1 cellular context compared by ENCODE assay signal in genomic region chr17:75854881-75855309, GRCh38.
TF ChIP-seq lines count a peak whose summit lies in the region.

No MANE protein-coding gene starts in this region.

TF ChIP-seq in endothelial cell of umbilical vein, 7 proteins besides CTCF, POLR2A, EP300 and RAD21:
- no peak for TF ChIP-seq GATA2 (IDR thresholded peaks at IDR 0.05; ENCODE audit: insufficient read depth, insufficient read length, low read depth, low read length)
- no peak for TF ChIP-seq EZH2 (IDR thresholded peaks at IDR 0.05; ENCODE audit: borderline replicate concordance, low read depth, low read length, severe bottlenecking)
- TF ChIP-seq POLR2AphosphoS5 (IDR thresholded peaks at IDR 0.05; ENCODE audit: insufficient read depth, low read depth, low read length): no peak
- TF ChIP-seq MAX (IDR thresholded peaks at IDR 0.05; ENCODE audit: insufficient read depth, insufficient read length): no peak
- no peak for TF ChIP-seq FOS (IDR thresholded peaks at IDR 0.05; ENCODE audit: borderline replicate concordance, insufficient read depth, low read length)
- no peak for TF ChIP-seq JUN (IDR thresholded peaks at IDR 0.05; ENCODE audit: borderline replicate concordance, insufficient read depth, insufficient read length, low read depth)
- TF ChIP-seq MYC (IDR thresholded peaks at IDR 0.05; ENCODE audit: low read depth, low read length): no peak
